Comparison of ENCODE assay signal across 9 cellular contexts in the genomic region with DNA sequence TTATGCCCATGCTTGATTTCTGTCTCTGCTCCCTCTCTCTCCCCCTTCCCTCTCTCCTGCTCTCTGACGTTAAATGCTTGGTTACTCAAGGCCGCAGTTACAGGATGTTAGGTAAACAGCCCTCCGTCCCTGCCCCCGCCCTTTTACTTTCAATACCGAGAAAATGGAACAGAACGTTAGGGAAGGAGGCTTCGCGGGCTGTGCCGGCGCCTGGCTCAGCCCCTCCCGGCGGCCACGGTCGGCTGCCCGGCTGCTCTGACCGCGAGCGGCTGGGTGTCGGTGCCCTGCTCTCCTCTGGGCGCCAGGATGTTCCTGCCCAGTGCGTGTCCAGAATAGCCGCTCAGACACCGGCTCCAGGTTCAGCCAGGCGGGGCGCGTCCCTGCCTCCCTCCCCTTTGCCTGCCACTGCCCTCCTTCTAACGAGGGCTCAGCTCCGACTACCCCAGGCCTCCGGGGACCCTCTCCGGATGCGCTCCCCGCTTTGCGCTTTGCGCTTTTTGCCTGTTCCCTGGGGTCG.
A peak's percentile ranks its signal among the peaks of the same experiment; 100 is the strongest.
DNase-seq lines count a peak whose midpoint lies in the region; ATAC-seq and TF ChIP-seq lines count a peak whose summit lies in the region.
"Had no signal": no experiment of that assay in that cellular context is flagged by ENCODE, and none has a peak within 500 bp of the region (broad histone marks: within the 10 kb centered on the region; RNA-seq: fewer than 3 reads in every experiment).

No MANE protein-coding gene starts in this region.

- H2AK5ac ChIP-seq in mesendoderm (ENCODE audit: low read length) = no peak overlapping the region

- H3K4me3 ChIP-seq in AG04450 (ENCODE audit: low read depth, low read length) = peak overlapping the region; percentile 29; the same call in 1 of the 2 replicates
- peak overlapping the region; percentile 59 for H3K4me3 ChIP-seq in coronary artery
- H3K4me3 ChIP-seq in mesendoderm (ENCODE audit: low read length) = peak overlapping the region; percentile 8
- H3K4me3 ChIP-seq in sigmoid colon = peak overlapping the region in 2 of 4 donors; percentile 17 to 25
- H3K4me3 ChIP-seq: HAP-1 had no signal

- no peak overlapping the region for H2BK120ac ChIP-seq in mesendoderm (ENCODE audit: low read depth, low read length)

- no peak overlapping the region for H2BK15ac ChIP-seq in mesendoderm (replicated peaks; ENCODE audit: low read depth)

- no peak for TF ChIP-seq POLR2A in sigmoid colon (IDR thresholded peaks at IDR 0.05)

- TF ChIP-seq CTCF in AG04450 (IDR thresholded peaks at IDR 0.05; ENCODE audit: low read depth, low read length) (no peak), coronary artery (IDR thresholded peaks at IDR 0.05) (no peak), sigmoid colon (IDR thresholded peaks at IDR 0.05) (no peak)

- ATAC-seq in GM18502 (IDR thresholded peaks at IDR 0.05; ENCODE audit: poor library complexity, unreplicated experiment) (peak; percentile 84), HG02981 (IDR thresholded peaks at IDR 0.05; ENCODE audit: unreplicated experiment) (peak; percentile 75)

- H2BK5ac ChIP-seq in mesendoderm (ENCODE audit: low read length) = no peak overlapping the region

- no peak overlapping the region for H3K23ac ChIP-seq in mesendoderm (ENCODE audit: low read length)

- no peaks in the 10 kb centered on the region for H3K27me3 ChIP-seq in AG04450 (ENCODE audit: control insufficient read depth, insufficient read depth, low read length)
- H3K27me3 ChIP-seq in mesendoderm (ENCODE audit: insufficient read depth, low read length, poor library complexity) = peaks cover 2% of the 10 kb centered on the region
- peaks cover 5 to 35% (median 13%) of the 10 kb centered on the region in 3 donors for H3K27me3 ChIP-seq in sigmoid colon

- POLR2A ChIA-PET in AG04450 (lab: Yijun Ruan, JAX) = no interaction called here

- peak overlapping the region; percentile 56 for H3K56ac ChIP-seq in mesendoderm (ENCODE audit: low read length)

- H3K27ac ChIP-seq in AG04450 (ENCODE audit: low read depth, low read length) (no peak overlapping the region), coronary artery (no peak overlapping the region), mesendoderm (ENCODE audit: low read depth, low read length) (no peak overlapping the region), sigmoid colon (no peak overlapping the region)

- no peaks in the 10 kb centered on the region for H3K79me1 ChIP-seq in mesendoderm (ENCODE audit: low read length)

- no CpG with 5 or more reads among the region's 35 CpGs for WGBS in mesendoderm (ENCODE audit: extremely low coverage, insufficient coverage, low lambda C conversion rate)
- 2 to 9% methylated on average over 35 of the region's 35 CpGs for WGBS in sigmoid colon, 2 donors

- H3K36me3 ChIP-seq in mesendoderm (ENCODE audit: control insufficient read depth, insufficient read depth, low read length) (no peaks in the 10 kb centered on the region), sigmoid colon (no peaks in the 10 kb centered on the region)
- H3K36me3 ChIP-seq: HAP-1 had no signal

- peak overlapping the region; percentile 11 for H3K4me2 ChIP-seq in mesendoderm (ENCODE audit: low read length)

- no peak overlapping the region for H4K8ac ChIP-seq in mesendoderm (ENCODE audit: low read depth, low read length)

- H3K9me3 ChIP-seq in AG04450 (ENCODE audit: control insufficient read depth, insufficient read depth, low read length) (no peaks in the 10 kb centered on the region), sigmoid colon (no peaks in the 10 kb centered on the region)
- H3K9me3 ChIP-seq: HAP-1 had no signal

- no peak for DNase-seq in AG04450 (ENCODE audit: low read depth, low spot score)
- DNase-seq in NCI-H69 (lab: John Stamatoyannopoulos, UW) = peak; percentile 93
- no peak for DNase-seq in coronary artery (ENCODE audit: low spot score)
- DNase-seq in mesendoderm = peak; percentile 66
- no peak for DNase-seq in sigmoid colon
- DNase-seq in putamen (ENCODE audit: low spot score) = no peak

- no peaks in the 10 kb centered on the region for H3K79me2 ChIP-seq in mesendoderm (ENCODE audit: control insufficient read depth, insufficient read depth, low read length)

- no peak for TF ChIP-seq EP300 in sigmoid colon (IDR thresholded peaks at IDR 0.05)

- no peak overlapping the region for H4K5ac ChIP-seq in mesendoderm (ENCODE audit: low read length)

- peak overlapping the region; percentile 53 for H3K9ac ChIP-seq in mesendoderm (ENCODE audit: low read length)

- H3K4me1 ChIP-seq in mesendoderm (ENCODE audit: control insufficient read depth, low read depth, low read length) (no peaks in the 10 kb centered on the region), sigmoid colon (peaks cover 0 to 7% (median 3%) of the 10 kb centered on the region in 4 donors)
- H3K4me1 ChIP-seq: HAP-1 had no signal

- CTCF ChIA-PET in AG04450 (lab: Charles Lee) = no interaction called here

- no peak overlapping the region for H3K18ac ChIP-seq in mesendoderm (ENCODE audit: low read length)

- intact Hi-C loops in sigmoid colon (cut with DNase I) = no loop called here

- no peak overlapping the region for H3K4ac ChIP-seq in mesendoderm (ENCODE audit: low read depth, low read length)

Comparison
In these comparisons a context has a peak if more than half of its experiments do, and no peak if none do; other contexts are left out.
1. DNase-seq: peak in NCI-H69 (single experiment) and mesendoderm (single experiment); none in AG04450 (single experiment), coronary artery (single experiment), sigmoid colon (single experiment) and putamen (single experiment).